In genomic region chr5:31635446-31635845, GRCh38 we compare ENCODE assay signal across 36 cellular contexts. TPM values are rescaled to one million over a fixed set of nuclear protein-coding genes. Genes with fewer than 3 reads are reported as not detected.
"Had no signal": no experiment of that assay in that cellular context is flagged by ENCODE, and none has a peak within 500 bp of the region (broad histone marks: within the 10 kb centered on the region; RNA-seq: fewer than 3 reads in every experiment).

No MANE protein-coding gene starts in this region.

- H3K4me3 Mint-ChIP-seq: activated CD4-positive, alpha-beta memory T cell treated with anti-CD3 and anti-CD28 coated beads, Interleukin-2, amount 10 ng/mL, durations not matched to agents 7 days and 5 days; activated CD4-positive, alpha-beta T cell treated with anti-CD3 and anti-CD28 coated beads for 36 hours; activated CD4-positive, alpha-beta T cell treated with anti-CD3 and anti-CD28 coated beads, Interleukin-2, amount 10 ng/mL, durations not matched to agents 7 days and 5 days; activated CD8-positive, alpha-beta memory T cell treated with anti-CD3 and anti-CD28 coated beads, Interleukin-2, amount 10 ng/mL, durations not matched to agents 7 days and 5 days; activated CD8-positive, alpha-beta T cell treated with anti-CD3 and anti-CD28 coated beads, Interleukin-2, amount 10 ng/mL, durations not matched to agents 7 days and 5 days; activated naive CD4-positive, alpha-beta T cell treated with anti-CD3 and anti-CD28 coated beads, Interleukin-2, amount 10 ng/mL, durations not matched to agents 7 days and 5 days; activated naive CD4-positive, alpha-beta T cell treated with anti-CD3 and anti-CD28 coated beads, Interleukin-2, amount 50 U/mL, for 24 hours; activated naive CD8-positive, alpha-beta T cell; activated naive CD8-positive, alpha-beta T cell treated with anti-CD3 and anti-CD28 coated beads, Interleukin-2, amount 10 ng/mL, durations not matched to agents 7 days and 5 days; activated naive CD8-positive, alpha-beta T cell treated with anti-CD3 and anti-CD28 coated beads, Interleukin-2, amount 50 U/mL, for 24 hours; activated T-cell treated with anti-CD3 and anti-CD28 coated beads, Interleukin-2, amount 50 U/mL, for 24 hours; T-cell; T-helper 17 cell; WTC11 had no signal

- H3K9me3 ChIP-seq: body of pancreas, breast epithelium had no signal

- H3K4me3 ChIP-seq: body of pancreas, breast epithelium had no signal

- H3K27ac ChIP-seq: body of pancreas, brain microvascular endothelial cell, breast epithelium, WERI-Rb-1 had no signal

- H3K27me3 ChIP-seq: body of pancreas, breast epithelium had no signal

- H3K36me3 Mint-ChIP-seq: activated CD8-positive, alpha-beta memory T cell treated with anti-CD3 and anti-CD28 coated beads, Interleukin-2, amount 10 ng/mL, durations not matched to agents 7 days and 5 days; activated naive CD4-positive, alpha-beta T cell treated with anti-CD3 and anti-CD28 coated beads, Interleukin-2, amount 10 ng/mL, durations not matched to agents 7 days and 5 days; activated naive CD4-positive, alpha-beta T cell treated with anti-CD3 and anti-CD28 coated beads, Interleukin-2, amount 50 U/mL, for 24 hours; activated naive CD8-positive, alpha-beta T cell; activated naive CD8-positive, alpha-beta T cell treated with anti-CD3 and anti-CD28 coated beads, Interleukin-2, amount 10 ng/mL, durations not matched to agents 7 days and 5 days; T-cell; WTC11 had no signal

- H3K27ac Mint-ChIP-seq: activated CD4-positive, alpha-beta memory T cell treated with anti-CD3 and anti-CD28 coated beads, Interleukin-2, amount 10 ng/mL, durations not matched to agents 7 days and 5 days; activated CD4-positive, alpha-beta T cell treated with anti-CD3 and anti-CD28 coated beads for 36 hours; activated CD4-positive, alpha-beta T cell treated with anti-CD3 and anti-CD28 coated beads, Interleukin-2, amount 10 ng/mL, durations not matched to agents 7 days and 5 days; activated CD8-positive, alpha-beta memory T cell treated with anti-CD3 and anti-CD28 coated beads, Interleukin-2, amount 10 ng/mL, durations not matched to agents 7 days and 5 days; activated CD8-positive, alpha-beta T cell treated with anti-CD3 and anti-CD28 coated beads, Interleukin-2, amount 10 ng/mL, durations not matched to agents 7 days and 5 days; activated naive CD4-positive, alpha-beta T cell treated with anti-CD3 and anti-CD28 coated beads, Interleukin-2, amount 10 ng/mL, durations not matched to agents 7 days and 5 days; activated naive CD4-positive, alpha-beta T cell treated with anti-CD3 and anti-CD28 coated beads, Interleukin-2, amount 50 U/mL, for 24 hours; activated naive CD8-positive, alpha-beta T cell; activated naive CD8-positive, alpha-beta T cell treated with anti-CD3 and anti-CD28 coated beads, Interleukin-2, amount 10 ng/mL, durations not matched to agents 7 days and 5 days; activated naive CD8-positive, alpha-beta T cell treated with anti-CD3 and anti-CD28 coated beads, Interleukin-2, amount 50 U/mL, for 24 hours; activated T-cell treated with anti-CD3 and anti-CD28 coated beads, Interleukin-2, amount 50 U/mL, for 24 hours; activated T-helper 2 cell treated with anti-CD3 and anti-CD28 coated beads, Interferon-gamma antibody, Interleukin-2, Interleukin-4, amounts not matched to agents 10 μg/mL and 5 μg/mL and 100 μg/mL, durations not matched to agents 14 hours and 24 hours and 36 hours; T-cell; T-helper 17 cell had no signal

- H3K9me3 Mint-ChIP-seq: activated CD4-positive, alpha-beta memory T cell treated with anti-CD3 and anti-CD28 coated beads, Interleukin-2, amount 10 ng/mL, durations not matched to agents 7 days and 5 days; activated CD4-positive, alpha-beta T cell treated with anti-CD3 and anti-CD28 coated beads, Interleukin-2, amount 10 ng/mL, durations not matched to agents 7 days and 5 days; activated naive CD4-positive, alpha-beta T cell treated with anti-CD3 and anti-CD28 coated beads, Interleukin-2, amount 10 ng/mL, durations not matched to agents 7 days and 5 days; activated naive CD4-positive, alpha-beta T cell treated with anti-CD3 and anti-CD28 coated beads, Interleukin-2, amount 50 U/mL, for 24 hours; activated naive CD8-positive, alpha-beta T cell treated with anti-CD3 and anti-CD28 coated beads, Interleukin-2, amount 10 ng/mL, durations not matched to agents 7 days and 5 days; activated naive CD8-positive, alpha-beta T cell treated with anti-CD3 and anti-CD28 coated beads, Interleukin-2, amount 50 U/mL, for 24 hours; activated T-cell treated with anti-CD3 and anti-CD28 coated beads, Interleukin-2, amount 50 U/mL, for 24 hours; activated T-helper 2 cell treated with anti-CD3 and anti-CD28 coated beads, Interferon-gamma antibody, Interleukin-2, Interleukin-4, amounts not matched to agents 10 μg/mL and 5 μg/mL and 100 μg/mL, durations not matched to agents 14 hours and 24 hours and 36 hours; T-cell; WTC11 had no signal

- H3K36me3 ChIP-seq: brain microvascular endothelial cell, breast epithelium, WERI-Rb-1 had no signal

- DNase-seq: activated CD4-positive, alpha-beta memory T cell treated with anti-CD3 and anti-CD28 coated beads, Interleukin-2, amount 10 ng/mL, durations not matched to agents 7 days and 5 days; activated CD4-positive, alpha-beta T cell treated with anti-CD3 and anti-CD28 coated beads for 1 hour; activated CD4-positive, alpha-beta T cell treated with anti-CD3 and anti-CD28 coated beads for 36 hours; activated CD4-positive, alpha-beta T cell treated with anti-CD3 and anti-CD28 coated beads for 48 hours; activated CD4-positive, alpha-beta T cell treated with anti-CD3 and anti-CD28 coated beads, Interleukin-2, amount 10 ng/mL, durations not matched to agents 7 days and 5 days; activated CD4-positive, alpha-beta T cell treated with anti-CD3 and anti-CD28 coated beads, Interleukin-2, amount 50 U/mL, for 48 hours; activated CD4-positive, CD25-positive, alpha-beta regulatory T cell; activated CD8-positive, alpha-beta memory T cell treated with anti-CD3 and anti-CD28 coated beads for 24 hours; activated CD8-positive, alpha-beta memory T cell treated with anti-CD3 and anti-CD28 coated beads, Interleukin-2, amount 10 ng/mL, durations not matched to agents 7 days and 5 days; activated CD8-positive, alpha-beta memory T cell treated with anti-CD3 and anti-CD28 coated beads, Interleukin-2, amount 50 U/mL, for 48 hours; activated CD8-positive, alpha-beta T cell treated with anti-CD3 and anti-CD28 coated beads, Interleukin-2, amount 10 ng/mL, durations not matched to agents 7 days and 5 days; activated effector memory CD4-positive, alpha-beta T cell treated with Interleukin-2 at 50 U/mL for 16 hours; activated gamma-delta T cell; activated naive CD4-positive, alpha-beta T cell treated with anti-CD3 and anti-CD28 coated beads, Interleukin-2, amount 10 ng/mL, durations not matched to agents 7 days and 5 days; activated naive CD4-positive, alpha-beta T cell treated with Interleukin-2 at 50 U/mL for 16 hours; activated naive CD8-positive, alpha-beta T cell treated with anti-CD3 and anti-CD28 coated beads, Interleukin-2, amount 10 ng/mL, durations not matched to agents 7 days and 5 days; activated naive CD8-positive, alpha-beta T cell treated with anti-CD3 and anti-CD28 coated beads, Interleukin-2, amount 50 U/mL, for 24 hours; activated T-cell treated with anti-CD3 and anti-CD28 coated beads, Interleukin-2, amount 50 U/mL, for 24 hours; activated T-cell treated with anti-CD3 and anti-CD28 coated beads, Interleukin-2, amount 50 U/mL, for 48 hours; amniotic stem cell; aorta; body of pancreas; brain microvascular endothelial cell; central memory CD4-positive, alpha-beta T cell; T-cell; T-helper 17 cell; T1000; WERI-Rb-1 had no signal

- ATAC-seq: activated CD4-positive, alpha-beta T cell treated with anti-CD3 and anti-CD28 coated beads for 36 hours; activated CD4-positive, CD25-positive, alpha-beta regulatory T cell treated with anti-CD3 and anti-CD28 coated beads, Interleukin-2, amount 50 U/mL, for 24 hours; activated CD8-positive, alpha-beta memory T cell treated with anti-CD3 and anti-CD28 coated beads, Interleukin-2, amount 10 ng/mL, durations not matched to agents 7 days and 5 days; activated CD8-positive, alpha-beta T cell treated with anti-CD3 and anti-CD28 coated beads, Interleukin-2, amount 10 ng/mL, durations not matched to agents 7 days and 5 days; activated naive CD8-positive, alpha-beta T cell treated with anti-CD3 and anti-CD28 coated beads, Interleukin-2, amount 50 U/mL, for 24 hours; body of pancreas; T-cell; T-helper 17 cell; WTC11 had no signal

RNA-seq across cellular contexts. Expression of gene PDZD2, which starts 3.5 kb away (rescaled TPM):
- total RNA-seq: activated CD4-positive, alpha-beta memory T cell treated with anti-CD3 and anti-CD28 coated beads, Interleukin-2, amount 10 ng/mL, durations not matched to agents 7 days and 5 days; activated CD4-positive, alpha-beta T cell treated with anti-CD3 and anti-CD28 coated beads, Interleukin-2, amount 10 ng/mL, durations not matched to agents 7 days and 5 days; activated CD8-positive, alpha-beta memory T cell treated with anti-CD3 and anti-CD28 coated beads, Interleukin-2, amount 10 ng/mL, durations not matched to agents 7 days and 5 days; activated CD8-positive, alpha-beta T cell treated with anti-CD3 and anti-CD28 coated beads, Interleukin-2, amount 10 ng/mL, durations not matched to agents 7 days and 5 days; T-helper 1 cell treated with Interleukin-12 subunit alpha and Interleukin-12 subunit beta and Interleukin-4 antibody, amounts not matched to agents 30 ng/mL and 1 ng/mL, for 36 hours; T-helper 2 cell treated with Interferon-gamma antibody and Interleukin-4, amounts not matched to agents 100 ng/mL and 5 ng/mL, for 36 hours had no signal
